In genomic region chr11:39673994-39674393, GRCh38 we compare ENCODE assay signal across 31 cellular contexts.
A peak's percentile ranks its signal among the peaks of the same experiment; 100 is the strongest.
DNase-seq lines count a peak whose midpoint lies in the region; TF ChIP-seq lines count a peak whose summit lies in the region.
"Had no signal": no experiment of that assay in that cellular context is flagged by ENCODE, and none has a peak within 500 bp of the region (broad histone marks: within the 10 kb centered on the region; RNA-seq: fewer than 3 reads in every experiment).

No MANE protein-coding gene starts in this region.

- DNase-seq in caudate nucleus (lab: John Stamatoyannopoulos, UW) (peak in 9 of 61 donors; percentile 3 to 63 (median 9)), putamen (ENCODE audit: low spot score) (peak; percentile 34), H7 (no peak), GM20000 (ENCODE audit: low spot score) (no peak)
- no peak for DNase-seq in activated effector memory CD4-positive, alpha-beta T cell treated with Interleukin-2 at 50 U/mL for 16 hours
- DNase-seq: 8988T; ACHN; AML-193; BE2C; C1 segment of cervical spinal cord; Caco-2; Calu3; CD4-positive, alpha-beta memory T cell; CD4-positive, alpha-beta T cell; CD4-positive, CD25-positive, alpha-beta regulatory T cell; CD8-positive, alpha-beta memory T cell; CD8-positive, alpha-beta T cell; COR-L47; DMS 273 treated with DMSO at 0.1 percent for 48 hours; DMS153; DMS53; DMS79; DMS79 treated with DMSO at 0.1 percent for 48 hours; DND-41; EL had no signal

- no peak for TF ChIP-seq RAD21 in neural cell (conservative IDR thresholded peaks at IDR 0.05)

- no peaks in the 10 kb centered on the region for H3K9me3 ChIP-seq in neural cell (ENCODE audit: low read length)
- H3K9me3 ChIP-seq: BE2C, BLaER1, Caco-2 had no signal

- H3K27me3 ChIP-seq in neural cell (ENCODE audit: insufficient read depth, low read depth, low read length) (no peaks in the 10 kb centered on the region), H7 (ENCODE audit: control insufficient read depth, insufficient read depth, low read length) (no peaks in the 10 kb centered on the region)
- H3K27me3 ChIP-seq: BE2C; BLaER1; BLaER1 treated with 17β-estradiol and CSF1 and Interleukin-3, amounts not matched to agents 10 nM and 100 nM had no signal

- no peak overlapping the region for H2AFZ ChIP-seq in neural cell (ENCODE audit: low read depth, low read length)

- peak; percentile 98 for TF ChIP-seq EP300 in neural cell (conservative IDR thresholded peaks at IDR 0.05; ENCODE audit: poor library complexity, severe bottlenecking)

- H3K9ac ChIP-seq in neural cell (ENCODE audit: low read length) = peak overlapping the region; percentile 14
- H3K9ac ChIP-seq: BLaER1; BLaER1 treated with 17β-estradiol and CSF1 and Interleukin-3, amounts not matched to agents 10 nM and 100 nM had no signal

- H3F3A ChIP-seq in neural cell (ENCODE audit: insufficient read depth, low read length, poor library complexity, severe bottlenecking) = peaks cover 10% of the 10 kb centered on the region

- no peaks in the 10 kb centered on the region for H3K79me2 ChIP-seq in neural cell (replicated peaks; ENCODE audit: insufficient read depth, low read length)

- H3K36me3 ChIP-seq in neural cell (ENCODE audit: insufficient read depth, low read length) = no peaks in the 10 kb centered on the region
- no peaks in the 10 kb centered on the region for H3K36me3 ChIP-seq in H7 (replicated peaks; ENCODE audit: control insufficient read depth, insufficient read depth, low read length)
- H3K36me3 ChIP-seq: BE2C; BLaER1; BLaER1 treated with 17β-estradiol and CSF1 and Interleukin-3, amounts not matched to agents 10 nM and 100 nM had no signal

- no peaks in the 10 kb centered on the region for H4K20me1 ChIP-seq in neural cell (ENCODE audit: insufficient read depth)
- H4K20me1 ChIP-seq: BLaER1; BLaER1 treated with 17β-estradiol and CSF1 and Interleukin-3, amounts not matched to agents 10 nM and 100 nM had no signal

- TF ChIP-seq CTCF in neural cell (IDR thresholded peaks at IDR 0.05; ENCODE audit: poor library complexity, severe bottlenecking) (no peak), GM20000 (IDR thresholded peaks at IDR 0.05; ENCODE audit: extremely low read depth, missing control alignments) (no peak)

- no peaks in the 10 kb centered on the region for H3K9me2 ChIP-seq in neural cell (ENCODE audit: insufficient read depth, low read length)

- H3K4me3 ChIP-seq in neural cell (ENCODE audit: low read length) = peak overlapping the region; percentile 45
- H3K4me3 ChIP-seq in H7 (ENCODE audit: insufficient read depth, low read depth, low read length) = no peak overlapping the region
- H3K4me3 ChIP-seq: A549; BLaER1; BLaER1 treated with 17β-estradiol and CSF1 and Interleukin-3, amounts not matched to agents 10 nM and 100 nM had no signal

- H3K27ac ChIP-seq in caudate nucleus (ENCODE audit: low read depth, low read length) (peak overlapping the region; percentile 30), neural cell (ENCODE audit: low read length) (peak overlapping the region; percentile 62)
- H3K27ac ChIP-seq: 22Rv1; A549; BLaER1; BLaER1 treated with 17β-estradiol and CSF1 and Interleukin-3, amounts not matched to agents 10 nM and 100 nM; C4-2B had no signal

- H3K4me2 ChIP-seq in neural cell (ENCODE audit: low read length) = peak overlapping the region; percentile 54
- H3K4me2 ChIP-seq: A549; BLaER1; BLaER1 treated with 17β-estradiol and CSF1 and Interleukin-3, amounts not matched to agents 10 nM and 100 nM had no signal

TF ChIP-seq in neural cell, 6 proteins besides CTCF, POLR2A, EP300 and RAD21:
- TF ChIP-seq SMC3 (conservative IDR thresholded peaks at IDR 0.05; ENCODE audit: poor library complexity) = peak; percentile 28
- TF ChIP-seq REST (IDR thresholded peaks at IDR 0.05; ENCODE audit: borderline replicate concordance) = no peak
- TF ChIP-seq POLR2AphosphoS5 (IDR thresholded peaks at IDR 0.05) = peak; percentile 91
